8 cellular contexts compared by ENCODE assay signal in genomic region chr5:140401362-140402257, GRCh38. TPM values are rescaled to one million over a fixed set of nuclear protein-coding genes. Genes with fewer than 3 reads are reported as not detected.
A peak's percentile ranks its signal among the peaks of the same experiment; 100 is the strongest.
DNase-seq lines count a peak whose midpoint lies in the region; ATAC-seq, FAIRE-seq and TF ChIP-seq lines count a peak whose summit lies in the region.

Gene ANKHD1, plus strand, starts transcription at chr5:140401833. Its CDS starts 135 bp downstream, at chr5:140401968.

- no peaks in the 10 kb centered on the region for H3K36me3 Mint-ChIP-seq in chondrocyte (ENCODE audit: low read depth)

- no peaks in the 10 kb centered on the region for H3K9me3 ChIP-seq in kidney (ENCODE audit: control insufficient read depth in 1 of 2, low read length in 2 of 2)

- DNase-seq in AG20443 (ENCODE audit: low spot score) (peak; percentile 97), NCI-H510A (lab: John Stamatoyannopoulos, UW) (peak; percentile 98), chondrocyte (ENCODE audit: low spot score) (peak; percentile 99), kidney (peak; percentile 99)
- DNase-seq in activated CD4-positive, alpha-beta T cell treated with anti-CD3 and anti-CD28 coated beads for 1 hour: peak; percentile 95
- DNase-seq in stimulated activated CD4-positive, alpha-beta T cell treated with anti-CD3 and anti-CD28 coated beads, Interleukin-15, amount 100 ng/mL, for 48 hours (ENCODE audit: low read depth in 2 of 2): peak; percentile 94 to 97

- peaks cover 5 to 9% of the 10 kb centered on the region in 2 donors for H3K4me1 ChIP-seq in kidney (ENCODE audit: control insufficient read depth in 1 of 2, insufficient read depth in 1 of 2, low read depth in 1 of 2, low read length in 2 of 2)

- H3K9me3 Mint-ChIP-seq in chondrocyte (ENCODE audit: low read depth): no peaks in the 10 kb centered on the region

- H3K27ac ChIP-seq in kidney (ENCODE audit: low read depth in 2 of 2, low read length in 2 of 2): peak within 1 kb of the TSS; percentile 92 to 94

- peak within 1 kb of the TSS; percentile 95 to 97 for H3K9ac ChIP-seq in kidney (ENCODE audit: low read length in 2 of 2)

- peak within 1 kb of the TSS; percentile 86 to 96 for H3K4me3 ChIP-seq in kidney (ENCODE audit: low read length in 2 of 2)

- TF ChIP-seq CTCF in chondrocyte (IDR thresholded peaks at IDR 0.05) (no peak), kidney (IDR thresholded peaks at IDR 0.05; ENCODE audit: borderline replicate concordance, extremely low read depth, insufficient read depth) (no peak)

- H3K4me3 Mint-ChIP-seq in chondrocyte (ENCODE audit: unreplicated experiment): no peak within 1 kb of the TSS

- peak; percentile 98 for FAIRE-seq in kidney (lab: Jason Lieb, UNC)

- peak; percentile 90 for TF ChIP-seq POLR2A in GM19099 (IDR thresholded peaks at IDR 0.05; ENCODE audit: extremely low read depth, insufficient read length, low read depth)

- peak; percentile 84 for ATAC-seq in HG03432 (IDR thresholded peaks at IDR 0.05; ENCODE audit: unreplicated experiment)

- H3K27ac Mint-ChIP-seq in chondrocyte (ENCODE audit: unreplicated experiment): peak within 1 kb of the TSS; percentile 91

- H3K36me3 ChIP-seq in kidney (ENCODE audit: control insufficient read depth in 1 of 2, insufficient read depth in 2 of 2, low read length in 2 of 2): no peaks in the 10 kb centered on the region

- no peaks in the 10 kb centered on the region for H3K27me3 Mint-ChIP-seq in chondrocyte (ENCODE audit: low read depth)

- H3K4me1 Mint-ChIP-seq in chondrocyte (ENCODE audit: low read depth): peaks cover 34% of the 10 kb centered on the region

- intact Hi-C loops in kidney (cut with DNase I): no loop called here

RNA-seq across cellular contexts. Expression of gene ANKHD1, which starts in this region (rescaled TPM):
- 61.4 to 79.8 TPM (median 67.7 TPM) in 3 replicates for total RNA-seq in chondrocyte
- total RNA-seq in kidney: 130 TPM
- polyA plus RNA-seq in kidney (ENCODE audit: insufficient read depth, low read depth, low replicate concordance): 26.4 TPM

Comparison
In these comparisons a context has a peak if more than half of its experiments do, and no peak if none do; other contexts are left out.
1. Peak in every context shown above with its lines: DNase-seq, ATAC-seq, H3K4me3 ChIP-seq and H3K27ac ChIP-seq.